Comparison of ENCODE assay signal across 1 cellular context in genomic region chr10:100535715-100536353, GRCh38.
TF ChIP-seq lines count a peak whose summit lies in the region.

Gene HIF1AN, plus strand, starts transcription at chr10:100535943. Its CDS starts 16 bp downstream, at chr10:100535959.

TF ChIP-seq in HepG2, 621 proteins besides CTCF, POLR2A, EP300 and RAD21 (continued from another document and continues in another):
- TF ChIP-seq KLF15 (CRISPR knock-in tag; IDR thresholded peaks at IDR 0.05; ENCODE audit: borderline replicate concordance) (0 out of 2 replicates have a peak, but pooled peaks have one; percentile 47), ZNF549 (CRISPR knock-in tag; IDR thresholded peaks at IDR 0.05) (no peak), ZNF547 (CRISPR knock-in tag; IDR thresholded peaks at IDR 0.05) (peak; percentile 36; the same call in 1 of the 2 replicates), SP140L (CRISPR knock-in tag; IDR thresholded peaks at IDR 0.05; ENCODE audit: borderline replicate concordance) (0 out of 2 replicates have a peak, but pooled peaks have one; percentile 39), NFIB (CRISPR knock-in tag; IDR thresholded peaks at IDR 0.05; ENCODE audit: borderline replicate concordance) (no peak), ZFP91 (CRISPR knock-in tag; IDR thresholded peaks at IDR 0.05; ENCODE audit: borderline replicate concordance) (peak; percentile 48; the same call in 1 of the 2 replicates), NFKBIZ (CRISPR knock-in tag; IDR thresholded peaks at IDR 0.05) (peak; percentile 43; the same call in 1 of the 2 replicates), PAXIP1 (CRISPR knock-in tag; conservative IDR thresholded peaks at IDR 0.05) (peak; percentile 44), MXD3 (CRISPR knock-in tag; IDR thresholded peaks at IDR 0.05) (peak; percentile 57; the same call in 1 of the 2 replicates), ATF4 (CRISPR knock-in tag; IDR thresholded peaks at IDR 0.05) (no peak), PHF21A (CRISPR knock-in tag; IDR thresholded peaks at IDR 0.05) (peak; percentile 51; the same call in 1 of the 2 replicates), ZBTB7B (CRISPR knock-in tag; IDR thresholded peaks at IDR 0.05) (0 out of 2 replicates have a peak, but pooled peaks have one; percentile 33), ARHGAP35 (CRISPR knock-in tag; IDR thresholded peaks at IDR 0.05; ENCODE audit: borderline replicate concordance) (no peak), KDM5B (CRISPR knock-in tag; IDR thresholded peaks at IDR 0.05; ENCODE audit: borderline replicate concordance) (peak; percentile 63; the same call in 1 of the 2 replicates), ZUFSP (CRISPR knock-in tag; IDR thresholded peaks at IDR 0.05; ENCODE audit: borderline replicate concordance) (no peak), RBM39 (IDR thresholded peaks at IDR 0.05; ENCODE audit: low read depth, low read length, poor library complexity, severe bottlenecking) (peak; percentile 37), KDM4B (CRISPR knock-in tag; IDR thresholded peaks at IDR 0.05) (no peak), RBAK (CRISPR knock-in tag; IDR thresholded peaks at IDR 0.05) (no peak), KLF9 (CRISPR knock-in tag; IDR thresholded peaks at IDR 0.05; ENCODE audit: low read depth) (peak; percentile 78; the same call in 1 of the 2 replicates), TAF1 (CRISPR knock-in tag; IDR thresholded peaks at IDR 0.05) (peak; percentile 75), GATAD1 (CRISPR knock-in tag; IDR thresholded peaks at IDR 0.05) (peak; percentile 94), ZKSCAN8 (CRISPR knock-in tag; IDR thresholded peaks at IDR 0.05; ENCODE audit: borderline replicate concordance) (no peak; the same call in 1 of the 2 replicates), ZNF501 (CRISPR knock-in tag; IDR thresholded peaks at IDR 0.05) (peak; percentile 92), NR2F2 (IDR thresholded peaks at IDR 0.05; ENCODE audit: borderline replicate concordance, low read depth) (no peak), REST (IDR thresholded peaks at IDR 0.05; ENCODE audit: borderline replicate concordance in 1 of 2, low read depth in 1 of 2, low read length in 2 of 2) (peak in 1 of 2 experiments; percentile 22; a peak in 1 of 4 replicates), ZNF431 (CRISPR knock-in tag; IDR thresholded peaks at IDR 0.05; ENCODE audit: borderline replicate concordance, low read depth) (no peak), ZNF362 (CRISPR knock-in tag; IDR thresholded peaks at IDR 0.05; ENCODE audit: borderline replicate concordance) (peak; percentile 100), ZNF616 (CRISPR knock-in tag; IDR thresholded peaks at IDR 0.05; ENCODE audit: low read depth) (no peak), ZNF382 (CRISPR knock-in tag; IDR thresholded peaks at IDR 0.05; ENCODE audit: borderline replicate concordance) (no peak), MED8 (CRISPR knock-in tag; IDR thresholded peaks at IDR 0.05; ENCODE audit: insufficient replicate concordance) (no peak), GMEB2 (CRISPR knock-in tag; IDR thresholded peaks at IDR 0.05; ENCODE audit: low read depth) (no peak), PLRG1 (conservative IDR thresholded peaks at IDR 0.05) (no peak), SMARCE1 (IDR thresholded peaks at IDR 0.05; ENCODE audit: borderline replicate concordance) (no peak), ZNF614 (CRISPR knock-in tag; IDR thresholded peaks at IDR 0.05; ENCODE audit: borderline replicate concordance) (peak; percentile 76; the same call in 1 of the 2 replicates), HES4 (CRISPR knock-in tag; IDR thresholded peaks at IDR 0.05; ENCODE audit: borderline replicate concordance) (no peak), ZNF180 (CRISPR knock-in tag; IDR thresholded peaks at IDR 0.05; ENCODE audit: borderline replicate concordance, low read depth) (no peak), STAT6 (CRISPR knock-in tag; IDR thresholded peaks at IDR 0.05; ENCODE audit: borderline replicate concordance) (no peak), REPIN1 (CRISPR knock-in tag; IDR thresholded peaks at IDR 0.05; ENCODE audit: borderline replicate concordance, low read depth) (no peak; the same call in 1 of the 2 replicates), ZIK1 (CRISPR knock-in tag; IDR thresholded peaks at IDR 0.05; ENCODE audit: borderline replicate concordance, low read depth) (no peak), YEATS2 (CRISPR knock-in tag; IDR thresholded peaks at IDR 0.05; ENCODE audit: borderline replicate concordance) (peak; percentile 93; the same call in 1 of the 2 replicates), GABPB1 (CRISPR knock-in tag; IDR thresholded peaks at IDR 0.05) (peak; percentile 96), ZNF761 (CRISPR knock-in tag; conservative IDR thresholded peaks at IDR 0.05) (no peak), ZNF563 (CRISPR knock-in tag; IDR thresholded peaks at IDR 0.05) (peak; percentile 45; the same call in 1 of the 2 replicates), NR2F6 (IDR thresholded peaks at IDR 0.05) (peak; percentile 72), NR2F6 (CRISPR knock-in tag; IDR thresholded peaks at IDR 0.05) (peak; percentile 78)
